In genomic region chr6:43899830-43900229, GRCh38 we compare ENCODE assay signal across 27 cellular contexts.
"Had no signal": no experiment of that assay in that cellular context is flagged by ENCODE, and none has a peak within 500 bp of the region (broad histone marks: within the 10 kb centered on the region; RNA-seq: fewer than 3 reads in every experiment).

No MANE protein-coding gene starts in this region.

- H3K36me3 ChIP-seq: neural progenitor cell, ovary, stomach, thoracic aorta, thyroid gland, tibial nerve, upper lobe of left lung, vagina had no signal

- ATAC-seq: naive thymus-derived CD4-positive, alpha-beta T cell; natural killer cell; stimulated activated effector memory CD8-positive, alpha-beta T cell treated with anti-CD3 and anti-CD28 coated beads, Interleukin-12 subunit alpha, Interleukin-12 subunit beta, amount 100 ng/mL, for 72 hours; stimulated activated naive B cell treated with anti-CD40 and anti-IgM and Interleukin-4, amounts not matched to agents 10 μg/mL and 1 μg/mL and 100 μg/mL, for 72 hours had no signal

- H3K27me3 Mint-ChIP-seq: progenitor cell of endocrine pancreas; stimulated activated naive CD8-positive, alpha-beta T cell treated with anti-CD3 and anti-CD28 coated beads, Interleukin-15, Interleukin-2, amounts not matched to agents 100 ng/mL and 50 ng/mL, for 24 hours had no signal

- H3K27ac ChIP-seq: neural progenitor cell, ovary, parathyroid adenoma, psoas muscle, thoracic aorta, tibial nerve, upper lobe of left lung had no signal

- H3K4me2 ChIP-seq: neural progenitor cell had no signal

- H3K4me1 ChIP-seq: psoas muscle, upper lobe of left lung, vagina had no signal

- DNase-seq: naive thymus-derived CD4-positive, alpha-beta T cell; natural killer cell; occipital lobe; ovary; right cardiac atrium; stimulated activated CD4-positive, alpha-beta T cell treated with anti-CD3 and anti-CD28 coated beads, Interleukin-15, amount 100 ng/mL, for 24 hours; stimulated activated CD4-positive, alpha-beta T cell treated with anti-CD3 and anti-CD28 coated beads, Interleukin-2, amount 100 ng/mL, for 24 hours; stimulated activated CD4-positive, alpha-beta T cell treated with anti-CD3 and anti-CD28 coated beads, Interleukin-2, amount 100 ng/mL, for 48 hours; stimulated activated CD4-positive, alpha-beta T cell treated with anti-CD3 and anti-CD28 coated beads, Interleukin-4, amount 100 ng/mL, for 24 hours; stimulated activated naive B cell treated with anti-CD40 and anti-IgM and Interleukin-4, amounts not matched to agents 10 μg/mL and 1 μg/mL and 100 μg/mL, for 72 hours; stimulated activated naive CD4-positive, alpha-beta T cell treated with Interleukin-2 at 50 U/mL for 16 hours; stomach; thyroid gland; trophoblast cell; upper lobe of left lung had no signal

- H3K4me3 ChIP-seq: neural progenitor cell, ovary, psoas muscle, skin epidermis, stomach, thoracic aorta, thyroid gland, tibial nerve, upper lobe of left lung, vagina had no signal

- H3K27ac Mint-ChIP-seq: naive thymus-derived CD4-positive, alpha-beta T cell; natural killer cell; neural progenitor cell; stimulated activated effector memory CD8-positive, alpha-beta T cell treated with anti-CD3 and anti-CD28 coated beads, Interleukin-12 subunit alpha, Interleukin-12 subunit beta, amount 100 ng/mL, for 72 hours; stimulated activated naive B cell treated with anti-CD40 and anti-IgM and Interleukin-4, amounts not matched to agents 10 μg/mL and 1 μg/mL and 100 μg/mL, for 72 hours; stimulated activated naive CD8-positive, alpha-beta T cell treated with anti-CD3 and anti-CD28 coated beads, Interleukin-15, Interleukin-2, amounts not matched to agents 100 ng/mL and 50 ng/mL, for 24 hours had no signal

- H3K4me1 Mint-ChIP-seq: naive thymus-derived CD4-positive, alpha-beta T cell; natural killer cell; stimulated activated effector memory CD8-positive, alpha-beta T cell treated with anti-CD3 and anti-CD28 coated beads, Interleukin-12 subunit alpha, Interleukin-12 subunit beta, amount 100 ng/mL, for 72 hours; stimulated activated naive B cell treated with anti-CD40 and anti-IgM and Interleukin-4, amounts not matched to agents 10 μg/mL and 1 μg/mL and 100 μg/mL, for 72 hours had no signal

- H3K9ac ChIP-seq: neural progenitor cell, parathyroid adenoma had no signal

- FAIRE-seq: urothelium cell line had no signal

- H2AFZ ChIP-seq: neural progenitor cell, parathyroid adenoma had no signal

- H3K4me3 Mint-ChIP-seq: naive thymus-derived CD4-positive, alpha-beta T cell; natural killer cell; nephron; neural progenitor cell; stimulated activated effector memory CD8-positive, alpha-beta T cell treated with anti-CD3 and anti-CD28 coated beads, Interleukin-12 subunit alpha, Interleukin-12 subunit beta, amount 100 ng/mL, for 72 hours; stimulated activated naive B cell treated with anti-CD40 and anti-IgM and Interleukin-4, amounts not matched to agents 10 μg/mL and 1 μg/mL and 100 μg/mL, for 72 hours; stimulated activated naive CD8-positive, alpha-beta T cell treated with anti-CD3 and anti-CD28 coated beads, Interleukin-15, Interleukin-2, amounts not matched to agents 100 ng/mL and 50 ng/mL, for 24 hours had no signal

- H3K9me3 Mint-ChIP-seq: natural killer cell; nephron; neural progenitor cell; stimulated activated effector memory CD8-positive, alpha-beta T cell treated with anti-CD3 and anti-CD28 coated beads, Interleukin-12 subunit alpha, Interleukin-12 subunit beta, amount 100 ng/mL, for 72 hours; stimulated activated naive B cell treated with anti-CD40 and anti-IgM and Interleukin-4, amounts not matched to agents 10 μg/mL and 1 μg/mL and 100 μg/mL, for 72 hours; stimulated activated naive CD8-positive, alpha-beta T cell treated with anti-CD3 and anti-CD28 coated beads, Interleukin-15, Interleukin-2, amounts not matched to agents 100 ng/mL and 50 ng/mL, for 24 hours had no signal

- H3K27me3 ChIP-seq: neural progenitor cell, ovary, stomach, thyroid gland, tibial nerve, upper lobe of left lung, vagina had no signal

- H3K36me3 Mint-ChIP-seq: naive thymus-derived CD4-positive, alpha-beta T cell; natural killer cell; neural progenitor cell; stimulated activated effector memory CD8-positive, alpha-beta T cell treated with anti-CD3 and anti-CD28 coated beads, Interleukin-12 subunit alpha, Interleukin-12 subunit beta, amount 100 ng/mL, for 72 hours; stimulated activated naive B cell treated with anti-CD40 and anti-IgM and Interleukin-4, amounts not matched to agents 10 μg/mL and 1 μg/mL and 100 μg/mL, for 72 hours had no signal

- H3K9me3 ChIP-seq: ovary, psoas muscle, stomach, thoracic aorta, thyroid gland, tibial nerve, upper lobe of left lung, vagina had no signal

- H3K79me2 ChIP-seq: parathyroid adenoma had no signal
